ENCODE assay signal across 1 cellular context in genomic region chr19:41799444-41800000, GRCh38.
TF ChIP-seq lines count a peak whose summit lies in the region.

No MANE protein-coding gene starts in this region.

TF ChIP-seq in A549, 52 proteins besides CTCF, POLR2A, EP300 and RAD21 (continued from another document):
- no peak for TF ChIP-seq HMGXB4 (CRISPR knock-in tag; IDR thresholded peaks at IDR 0.05; ENCODE audit: borderline replicate concordance)
